1 cellular context compared by ENCODE assay signal in genomic region chr2:135984199-135985017, GRCh38.
TF ChIP-seq lines count a peak whose summit lies in the region.

No MANE protein-coding gene starts in this region.

TF ChIP-seq in K562, 482 proteins besides CTCF, POLR2A, EP300 and RAD21 (continued from another document and continues in another):
- TF ChIP-seq ZNF280A (IDR thresholded peaks at IDR 0.05; ENCODE audit: low read depth, partially characterized antibody) (no peak), ZC3H11A (IDR thresholded peaks at IDR 0.05; ENCODE audit: low read depth, low read length) (no peak), GTF3C2 (IDR thresholded peaks at IDR 0.05; ENCODE audit: borderline replicate concordance, extremely low read depth, insufficient read length) (no peak), MGA (IDR thresholded peaks at IDR 0.05) (peak; percentile 41), NR1H2 (CRISPR knock-in tag; IDR thresholded peaks at IDR 0.05) (no peak), RBM39 (optimal IDR thresholded peaks at IDR 0.05; ENCODE audit: low read depth, low read length) (no peak), KAT7 (CRISPR knock-in tag; IDR thresholded peaks at IDR 0.05; ENCODE audit: borderline replicate concordance) (peak; percentile 9; the same call in 1 of the 2 replicates), ZNF217 (CRISPR knock-in tag; IDR thresholded peaks at IDR 0.05) (no peak), CREBBP (IDR thresholded peaks at IDR 0.05; ENCODE audit: low read depth, low read length) (no peak), XRCC5 (IDR thresholded peaks at IDR 0.05; ENCODE audit: low read depth, low read length) (no peak), ARID3A (IDR thresholded peaks at IDR 0.05; ENCODE audit: borderline replicate concordance, low read depth, low read length) (no peak), TAF15 (IDR thresholded peaks at IDR 0.05; ENCODE audit: low read depth, low read length) (no peak), VEZF1 (CRISPR knock-in tag; IDR thresholded peaks at IDR 0.05) (no peak), FOSL1 (tag; conservative IDR thresholded peaks at IDR 0.05) (no peak), GTF2E2 (tag; IDR thresholded peaks at IDR 0.05) (0 out of 2 replicates have a peak, but pooled peaks have one; percentile 32), BRD9 (IDR thresholded peaks at IDR 0.05; ENCODE audit: low read depth, partially characterized antibody) (peak; percentile 1), RAD51 (IDR thresholded peaks at IDR 0.05; ENCODE audit: borderline replicate concordance, low read depth) (peak; percentile 27; the same call in 1 of the 2 replicates)
- TF ChIP-seq, protein P1, sequence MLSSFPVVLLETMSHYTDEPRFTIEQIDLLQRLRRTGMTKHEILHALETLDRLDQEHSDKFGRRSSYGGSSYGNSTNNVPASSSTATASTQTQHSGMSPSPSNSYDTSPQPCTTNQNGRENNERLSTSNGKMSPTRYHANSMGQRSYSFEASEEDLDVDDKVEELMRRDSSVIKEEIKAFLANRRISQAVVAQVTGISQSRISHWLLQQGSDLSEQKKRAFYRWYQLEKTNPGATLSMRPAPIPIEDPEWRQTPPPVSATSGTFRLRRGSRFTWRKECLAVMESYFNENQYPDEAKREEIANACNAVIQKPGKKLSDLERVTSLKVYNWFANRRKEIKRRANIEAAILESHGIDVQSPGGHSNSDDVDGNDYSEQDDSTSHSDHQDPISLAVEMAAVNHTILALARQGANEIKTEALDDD (IDR thresholded peaks at IDR 0.05) = peak; percentile 72; the same call in 1 of the 2 replicates
- TF ChIP-seq, protein P2, sequence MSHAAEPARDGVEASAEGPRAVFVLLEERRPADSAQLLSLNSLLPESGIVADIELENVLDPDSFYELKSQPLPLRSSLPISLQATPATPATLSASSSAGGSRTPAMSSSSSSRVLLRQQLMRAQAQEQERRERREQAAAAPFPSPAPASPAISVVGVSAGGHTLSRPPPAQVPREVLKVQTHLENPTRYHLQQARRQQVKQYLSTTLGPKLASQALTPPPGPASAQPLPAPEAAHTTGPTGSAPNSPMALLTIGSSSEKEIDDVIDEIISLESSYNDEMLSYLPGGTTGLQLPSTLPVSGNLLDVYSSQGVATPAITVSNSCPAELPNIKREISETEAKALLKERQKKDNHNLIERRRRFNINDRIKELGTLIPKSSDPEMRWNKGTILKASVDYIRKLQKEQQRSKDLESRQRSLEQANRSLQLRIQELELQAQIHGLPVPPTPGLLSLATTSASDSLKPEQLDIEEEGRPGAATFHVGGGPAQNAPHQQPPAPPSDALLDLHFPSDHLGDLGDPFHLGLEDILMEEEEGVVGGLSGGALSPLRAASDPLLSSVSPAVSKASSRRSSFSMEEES (CRISPR knock-in tag; IDR thresholded peaks at IDR 0.05) = peak; percentile 14; the same call in 1 of the 2 replicates
- TF ChIP-seq, protein P3, sequence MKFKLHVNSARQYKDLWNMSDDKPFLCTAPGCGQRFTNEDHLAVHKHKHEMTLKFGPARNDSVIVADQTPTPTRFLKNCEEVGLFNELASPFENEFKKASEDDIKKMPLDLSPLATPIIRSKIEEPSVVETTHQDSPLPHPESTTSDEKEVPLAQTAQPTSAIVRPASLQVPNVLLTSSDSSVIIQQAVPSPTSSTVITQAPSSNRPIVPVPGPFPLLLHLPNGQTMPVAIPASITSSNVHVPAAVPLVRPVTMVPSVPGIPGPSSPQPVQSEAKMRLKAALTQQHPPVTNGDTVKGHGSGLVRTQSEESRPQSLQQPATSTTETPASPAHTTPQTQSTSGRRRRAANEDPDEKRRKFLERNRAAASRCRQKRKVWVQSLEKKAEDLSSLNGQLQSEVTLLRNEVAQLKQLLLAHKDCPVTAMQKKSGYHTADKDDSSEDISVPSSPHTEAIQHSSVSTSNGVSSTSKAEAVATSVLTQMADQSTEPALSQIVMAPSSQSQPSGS (CRISPR knock-in tag; IDR thresholded peaks at IDR 0.05) = no peak
